In genomic region chr2:236209996-236210395, GRCh38 we compare ENCODE assay signal across 21 cellular contexts. TPM values are rescaled to one million over a fixed set of nuclear protein-coding genes. Genes with fewer than 3 reads are reported as not detected.
"Had no signal": no experiment of that assay in that cellular context is flagged by ENCODE, and none has a peak within 500 bp of the region (broad histone marks: within the 10 kb centered on the region; RNA-seq: fewer than 3 reads in every experiment).

No MANE protein-coding gene starts in this region.

- H3K9me3 Mint-ChIP-seq: T-helper 1 cell treated with Interleukin-12 subunit alpha and Interleukin-12 subunit beta and Interleukin-4 antibody, amounts not matched to agents 30 μg/mL and 1 μg/mL, for 36 hours had no signal

- H3K27me3 ChIP-seq: Peyer's patch had no signal

- ATAC-seq: activated CD4-positive, CD25-positive, alpha-beta regulatory T cell treated with anti-CD3 and anti-CD28 coated beads, Interleukin-2, amount 50 U/mL, for 24 hours; activated CD8-positive, alpha-beta T cell treated with anti-CD3 and anti-CD28 coated beads for 36 hours had no signal

- H3K4me3 ChIP-seq: adrenal gland, Peyer's patch had no signal

- H3K4me3 Mint-ChIP-seq: activated CD8-positive, alpha-beta T cell treated with anti-CD3 and anti-CD28 coated beads for 36 hours; activated naive CD8-positive, alpha-beta T cell treated with anti-CD3 and anti-CD28 coated beads, Interleukin-2, amount 10 ng/mL, durations not matched to agents 7 days and 5 days; T-helper 1 cell treated with Interleukin-12 subunit alpha and Interleukin-12 subunit beta and Interleukin-4 antibody, amounts not matched to agents 30 μg/mL and 1 μg/mL, for 36 hours had no signal

- H3K9me3 ChIP-seq: adrenal gland, Peyer's patch had no signal

- H3K36me3 Mint-ChIP-seq: activated naive CD8-positive, alpha-beta T cell treated with anti-CD3 and anti-CD28 coated beads, Interleukin-2, amount 10 ng/mL, durations not matched to agents 7 days and 5 days had no signal

- H3K4me1 ChIP-seq: adrenal gland, Peyer's patch had no signal

- H3K27ac Mint-ChIP-seq: activated CD8-positive, alpha-beta T cell treated with anti-CD3 and anti-CD28 coated beads for 36 hours; activated naive CD8-positive, alpha-beta T cell treated with anti-CD3 and anti-CD28 coated beads, Interleukin-2, amount 10 ng/mL, durations not matched to agents 7 days and 5 days; T-helper 1 cell treated with Interleukin-12 subunit alpha and Interleukin-12 subunit beta and Interleukin-4 antibody, amounts not matched to agents 30 μg/mL and 1 μg/mL, for 36 hours had no signal

- H3K27ac ChIP-seq: adrenal gland, Peyer's patch, RWPE1 had no signal

- H3K4me1 Mint-ChIP-seq: activated naive CD8-positive, alpha-beta T cell treated with anti-CD3 and anti-CD28 coated beads, Interleukin-2, amount 10 ng/mL, durations not matched to agents 7 days and 5 days had no signal

- H3K36me3 ChIP-seq: adrenal gland, Peyer's patch had no signal

- DNase-seq: activated CD4-positive, alpha-beta T cell treated with anti-CD3 and anti-CD28 coated beads for 4 hours; activated CD8-positive, alpha-beta memory T cell treated with anti-CD3 and anti-CD28 coated beads, Interleukin-2, amount 50 U/mL, for 48 hours; activated CD8-positive, alpha-beta T cell treated with anti-CD3 and anti-CD28 coated beads for 36 hours; activated naive CD4-positive, alpha-beta T cell treated with anti-CD3 and anti-CD28 coated beads, Interleukin-2, amount 50 U/mL, for 16 hours; activated naive CD8-positive, alpha-beta T cell treated with anti-CD3 and anti-CD28 coated beads, Interleukin-2, amount 10 ng/mL, durations not matched to agents 7 days and 5 days; activated T-cell treated with anti-CD3 and anti-CD28 coated beads, Interleukin-2, amount 50 U/mL, for 1 hour; adrenal gland; anterior cingulate cortex; Kasumi-1; KBM-7; NCI-H146; NCI-H187 treated with DMSO at 0.1 percent for 48 hours; NCI-H2081 treated with DMSO at 0.1 percent for 48 hours; NCI-H524; Peyer's patch; SHP77 had no signal

RNA-seq across cellular contexts. Expression of gene GBX2, which starts 41.8 kb away (rescaled TPM):
- total RNA-seq: activated CD8-positive, alpha-beta T cell treated with anti-CD3 and anti-CD28 coated beads for 36 hours; activated naive CD8-positive, alpha-beta T cell treated with anti-CD3 and anti-CD28 coated beads, Interleukin-2, amount 10 ng/mL, durations not matched to agents 7 days and 5 days; adrenal gland; cardiac septum; Peyer's patch had no signal
- polyA plus RNA-seq: adrenal gland had no signal

RNA-seq across cellular contexts. Expression of gene ASB18, which starts 54.2 kb away (rescaled TPM):
- total RNA-seq: activated CD8-positive, alpha-beta T cell treated with anti-CD3 and anti-CD28 coated beads for 36 hours; activated naive CD8-positive, alpha-beta T cell treated with anti-CD3 and anti-CD28 coated beads, Interleukin-2, amount 10 ng/mL, durations not matched to agents 7 days and 5 days; adrenal gland; Peyer's patch; SK-MEL-5 had no signal
- polyA plus RNA-seq: adrenal gland had no signal
